In the genomic region with DNA sequence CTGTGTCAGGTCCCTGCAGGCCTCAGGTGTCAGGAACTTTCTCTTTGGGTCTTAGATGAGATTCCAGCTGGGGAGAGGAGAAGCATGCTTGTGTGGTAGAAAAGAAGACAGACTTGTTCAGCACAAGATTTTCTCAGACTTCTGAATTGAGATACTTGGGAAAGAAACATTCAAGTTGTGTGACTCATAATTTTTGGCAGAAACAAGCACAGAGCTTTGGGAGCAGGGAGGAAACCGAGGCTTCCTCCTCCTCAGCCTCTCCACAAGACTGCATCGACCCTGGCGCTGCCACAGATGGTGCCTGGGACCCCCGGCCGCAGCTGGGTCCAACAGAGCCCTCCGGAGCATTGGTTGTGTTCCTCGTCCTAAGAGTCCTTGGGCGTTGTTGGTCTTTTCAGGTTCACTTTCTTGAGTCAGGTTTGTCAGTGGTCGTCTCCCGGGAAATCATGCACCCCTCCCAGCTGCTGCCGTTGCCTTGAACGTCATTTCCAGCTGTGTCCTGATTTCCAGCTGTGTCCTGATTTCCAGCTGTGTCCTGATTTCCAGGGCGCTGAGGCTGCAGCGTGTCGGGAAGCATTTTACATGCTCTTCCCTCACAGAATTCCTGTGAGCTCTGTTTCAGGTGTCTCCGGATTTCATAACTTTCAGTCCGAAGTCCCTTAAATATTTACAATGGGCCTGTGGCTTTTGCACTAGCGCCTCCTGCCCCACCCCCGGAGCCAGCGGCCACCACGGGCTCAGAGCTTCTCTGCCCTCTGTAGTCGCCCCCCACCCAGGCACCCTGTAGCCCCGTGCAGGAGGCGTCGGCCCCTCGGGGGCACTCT, we compare ENCODE assay signal across 8 cellular contexts.
DNase-seq lines count a peak whose midpoint lies in the region; ATAC-seq and TF ChIP-seq lines count a peak whose summit lies in the region.

No MANE protein-coding gene starts in this region.

- CTCF ChIA-PET in Panc1 (lab: Charles Lee), result no interaction called here

- TF ChIP-seq POLR2A in esophagus muscularis mucosa (IDR thresholded peaks at IDR 0.05; ENCODE audit: low read depth), result no peak

- intact Hi-C loops in Panc1 (cut with micrococcal nuclease; ENCODE audit: unreplicated experiment) (no loop called here), esophagus muscularis mucosa (cut with DNase I) (loop anchor here (5.0 kb wide), 1 partner anchor 351 kb away; no protein-coding TSS in a partner anchor)

- TF ChIP-seq CTCF in Panc1 (IDR thresholded peaks at IDR 0.05), result no peak
- no peak for TF ChIP-seq CTCF in esophagus muscularis mucosa (IDR thresholded peaks at IDR 0.05)
- no peak for TF ChIP-seq CTCF in endothelial cell (IDR thresholded peaks at IDR 0.05; ENCODE audit: unreplicated experiment)

- ATAC-seq in Panc1 (no peak; the same call in 1 of the 2 replicates), GM18502 (IDR thresholded peaks at IDR 0.05; ENCODE audit: poor library complexity, unreplicated experiment) (no peak)

- POLR2A ChIA-PET in Panc1 (lab: Charles Lee), result no interaction called here

- H3K4me1 Mint-ChIP-seq in endothelial cell (ENCODE audit: unreplicated experiment), result peaks cover 4% of the 10 kb centered on the region

- no peak overlapping the region for H3K4me3 Mint-ChIP-seq in endothelial cell (ENCODE audit: unreplicated experiment)

- H3K27me3 ChIP-seq in Panc1 (ENCODE audit: control insufficient read depth, insufficient read depth, low read length) (no peaks in the 10 kb centered on the region), esophagus muscularis mucosa (no peaks in the 10 kb centered on the region)

- BruUV-seq in Panc1 (replicated peaks; lab: Mats Ljungman, UMichigan), result no TSS peak

- WGBS in esophagus muscularis mucosa, result 37% methylated on average over 8 of the region's 26 CpGs

- no peak overlapping the region for H3K27ac Mint-ChIP-seq in endothelial cell (ENCODE audit: unreplicated experiment)

- peaks cover 3% of the 10 kb centered on the region for H3K36me3 ChIP-seq in Panc1 (ENCODE audit: control insufficient read depth, insufficient read depth, low read length)
- peaks cover 0 to 43% (median 24%) of the 10 kb centered on the region in 4 donors for H3K36me3 ChIP-seq in esophagus muscularis mucosa

- DNase-seq in AG08396 (ENCODE audit: low spot score) (peak; percentile 86), Panc1 (ENCODE audit: low read depth, low spot score) (no peak), esophagus muscularis mucosa (ENCODE audit: extremely low spot score) (no peak), non-pigmented ciliary epithelial cell (ENCODE audit: low read depth) (peak; percentile 70), SW480 (ENCODE audit: low spot score) (no peak), endothelial cell (ENCODE audit: low spot score) (no peak), DMS153 treated with DMSO at 0.1 percent for 48 hours (lab: John Stamatoyannopoulos, UW; ENCODE audit: unreplicated experiment) (no peak)

- in situ Hi-C loops in Panc1 (cut with HindIII; ENCODE audit: low pct_unique_long_range_greater_than_20kb, low sequenced_read_pairs), result no loop called here

- peaks cover 5% of the 10 kb centered on the region for H3K27me3 Mint-ChIP-seq in endothelial cell (ENCODE audit: unreplicated experiment)

- H3K9me3 ChIP-seq in Panc1 (ENCODE audit: control insufficient read depth, insufficient read depth, low read depth, low read length) (no peaks in the 10 kb centered on the region), esophagus muscularis mucosa (no peaks in the 10 kb centered on the region)

- H3K4me1 ChIP-seq in Panc1 (ENCODE audit: control insufficient read depth, insufficient read depth, low read length), result peaks cover 52% of the 10 kb centered on the region
- peaks cover 18 to 56% (median 45%) of the 10 kb centered on the region in 4 donors for H3K4me1 ChIP-seq in esophagus muscularis mucosa

- no peaks in the 10 kb centered on the region for H3K9me3 Mint-ChIP-seq in endothelial cell (ENCODE audit: unreplicated experiment)

- H3K4me3 ChIP-seq in Panc1 (ENCODE audit: low read depth in 2 of 2, low read length in 2 of 2) (no peak overlapping the region), esophagus muscularis mucosa (peak overlapping the region; percentile 6 to 45 (median 21))

- H3K27ac ChIP-seq in Panc1 (ENCODE audit: low read length) (peak overlapping the region; percentile 90), esophagus muscularis mucosa (replicated peaks in 1 of 4) (peak overlapping the region; percentile 73 to 88 (median 82))

- no peak for TF ChIP-seq EP300 in esophagus muscularis mucosa (IDR thresholded peaks at IDR 0.05)

- H3K36me3 Mint-ChIP-seq in endothelial cell (ENCODE audit: low read depth, unreplicated experiment), result peaks cover 12% of the 10 kb centered on the region

Comparison
In these comparisons a context has a peak if more than half of its experiments do, and no peak if none do; other contexts are left out.
1. DNase-seq: peak in AG08396 (single experiment) and non-pigmented ciliary epithelial cell (single experiment); none in Panc1 (single experiment), esophagus muscularis mucosa (single experiment), SW480 (single experiment), endothelial cell (single experiment) and DMS153 treated with DMSO at 0.1 percent for 48 hours (single experiment).
2. H3K4me3 ChIP-seq: peak in esophagus muscularis mucosa (4 of 4); none in Panc1 (0 of 2).